ENCODE assay signal across 16 cellular contexts in the genomic region with DNA sequence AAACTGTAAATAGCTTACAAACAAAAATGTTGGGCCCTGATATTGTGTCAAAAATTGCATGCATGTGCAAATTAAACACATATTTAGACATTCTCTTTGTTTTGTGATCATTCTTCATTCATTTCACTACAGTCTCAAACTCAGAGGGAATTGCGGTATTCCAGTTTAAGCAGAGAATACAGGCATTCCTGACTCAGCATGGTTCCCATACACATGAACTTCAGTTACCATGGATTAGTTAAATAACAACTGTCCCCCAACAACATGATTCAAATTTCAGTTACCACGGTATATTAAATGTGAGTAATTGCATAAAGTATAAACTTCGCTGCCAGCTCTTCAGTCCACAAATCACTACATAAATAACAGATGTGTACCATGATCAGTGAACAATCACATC.
"Had no signal": no experiment of that assay in that cellular context is flagged by ENCODE, and none has a peak within 500 bp of the region (broad histone marks: within the 10 kb centered on the region; RNA-seq: fewer than 3 reads in every experiment).

No MANE protein-coding gene starts in this region.

- H3K4me2 ChIP-seq: hepatocyte had no signal

- H3K27me3 Mint-ChIP-seq: activated CD4-positive, alpha-beta T cell treated with anti-CD3 and anti-CD28 coated beads, Interleukin-2, amount 10 ng/mL, durations not matched to agents 7 days and 5 days; activated naive CD8-positive, alpha-beta T cell treated with anti-CD3 and anti-CD28 coated beads, Interleukin-2, amount 10 ng/mL, durations not matched to agents 7 days and 5 days had no signal

- H2AFZ ChIP-seq: hepatocyte, parathyroid adenoma had no signal

- H3K27ac ChIP-seq: dorsolateral prefrontal cortex, hepatocyte, lower lobe of right lung, neutrophil, parathyroid adenoma, transverse colon had no signal

- H3K36me3 Mint-ChIP-seq: activated naive CD8-positive, alpha-beta T cell treated with anti-CD3 and anti-CD28 coated beads, Interleukin-2, amount 10 ng/mL, durations not matched to agents 7 days and 5 days had no signal

- ATAC-seq: left colon; lower lobe of right lung; stimulated activated naive CD8-positive, alpha-beta T cell treated with anti-CD3 and anti-CD28 coated beads, Interleukin-15, Interleukin-2, amounts not matched to agents 100 U/mL and 50 U/mL, for 24 hours had no signal

- H3K9ac ChIP-seq: parathyroid adenoma had no signal

- H3K4me1 ChIP-seq: lower lobe of right lung, parathyroid adenoma, transverse colon had no signal

- H3K27me3 ChIP-seq: dorsolateral prefrontal cortex, hepatocyte, neutrophil, transverse colon had no signal

- H3K79me2 ChIP-seq: hepatocyte, parathyroid adenoma had no signal

- H3K9me3 Mint-ChIP-seq: activated CD4-positive, alpha-beta T cell treated with anti-CD3 and anti-CD28 coated beads, Interleukin-2, amount 10 ng/mL, durations not matched to agents 7 days and 5 days; activated naive CD8-positive, alpha-beta T cell treated with anti-CD3 and anti-CD28 coated beads, Interleukin-2, amount 10 ng/mL, durations not matched to agents 7 days and 5 days had no signal

- H3K4me1 Mint-ChIP-seq: activated CD4-positive, alpha-beta T cell treated with anti-CD3 and anti-CD28 coated beads, Interleukin-2, amount 10 ng/mL, durations not matched to agents 7 days and 5 days; activated naive CD8-positive, alpha-beta T cell treated with anti-CD3 and anti-CD28 coated beads, Interleukin-2, amount 10 ng/mL, durations not matched to agents 7 days and 5 days had no signal

- H3K4me3 ChIP-seq: dorsolateral prefrontal cortex, hepatocyte, lower lobe of right lung, transverse colon had no signal

- H3K36me3 ChIP-seq: lower lobe of right lung, neutrophil, transverse colon had no signal

- H3K9me3 ChIP-seq: lower lobe of right lung, neutrophil, transverse colon had no signal

- H3K4me3 Mint-ChIP-seq: activated CD4-positive, alpha-beta T cell treated with anti-CD3 and anti-CD28 coated beads, Interleukin-2, amount 10 ng/mL, durations not matched to agents 7 days and 5 days; activated naive CD8-positive, alpha-beta T cell treated with anti-CD3 and anti-CD28 coated beads, Interleukin-2, amount 10 ng/mL, durations not matched to agents 7 days and 5 days had no signal

- FAIRE-seq: bronchial epithelial cell, islet of Langerhans had no signal

- DNase-seq: activated CD4-positive, alpha-beta T cell treated with anti-CD3 and anti-CD28 coated beads, Interleukin-2, amount 10 ng/mL, durations not matched to agents 7 days and 5 days; activated naive CD4-positive, alpha-beta T cell; activated naive CD8-positive, alpha-beta T cell treated with anti-CD3 and anti-CD28 coated beads, Interleukin-2, amount 10 ng/mL, durations not matched to agents 7 days and 5 days; activated T-cell treated with anti-CD3 and anti-CD28 coated beads for 4 hours; dorsolateral prefrontal cortex; left colon; lower lobe of right lung; midbrain; stimulated activated naive CD8-positive, alpha-beta T cell treated with anti-CD3 and anti-CD28 coated beads, Interleukin-15, Interleukin-2, amounts not matched to agents 100 U/mL and 50 U/mL, for 24 hours; SW 1271; transverse colon had no signal

- H3K27ac Mint-ChIP-seq: activated CD4-positive, alpha-beta T cell treated with anti-CD3 and anti-CD28 coated beads, Interleukin-2, amount 10 ng/mL, durations not matched to agents 7 days and 5 days; activated naive CD8-positive, alpha-beta T cell treated with anti-CD3 and anti-CD28 coated beads, Interleukin-2, amount 10 ng/mL, durations not matched to agents 7 days and 5 days had no signal
